8 cellular contexts compared by ENCODE assay signal in genomic region chr1:19210772-19211549, GRCh38. TPM values are rescaled to one million over a fixed set of nuclear protein-coding genes. Genes with fewer than 3 reads are reported as not detected.
DNase-seq lines count a peak whose midpoint lies in the region; ATAC-seq and TF ChIP-seq lines count a peak whose summit lies in the region.

No MANE protein-coding gene starts in this region.

- ATAC-seq in GM18502 (IDR thresholded peaks at IDR 0.05; ENCODE audit: poor library complexity, unreplicated experiment) = no peak
- no peak for ATAC-seq in HG03196 (IDR thresholded peaks at IDR 0.05; ENCODE audit: unreplicated experiment)

- no peaks in the 10 kb centered on the region for H3K27me3 ChIP-seq in endodermal cell (ENCODE audit: control insufficient read depth, insufficient read depth, low read length, poor library complexity, severe bottlenecking)

- H3K36me3 Mint-ChIP-seq in endodermal cell (ENCODE audit: low read depth) = peaks cover 16% of the 10 kb centered on the region
- no peaks in the 10 kb centered on the region for H3K36me3 Mint-ChIP-seq in neural crest cell (ENCODE audit: low read depth)

- peak overlapping the region; percentile 95 for H3K4me3 ChIP-seq in endodermal cell (ENCODE audit: low read length)

- H3K9me3 Mint-ChIP-seq in endodermal cell (no peaks in the 10 kb centered on the region), neural crest cell (no peaks in the 10 kb centered on the region)

- DNase-seq in activated CD8-positive, alpha-beta memory T cell treated with anti-CD3 and anti-CD28 coated beads for 24 hours = peak; percentile 56
- DNase-seq in activated CD8-positive, alpha-beta memory T cell treated with anti-CD3 and anti-CD28 coated beads, Interleukin-2, amount 50 U/mL, for 4 hours = no peak
- peak; percentile 35 for DNase-seq in RKO (ENCODE audit: low spot score)
- no peak for DNase-seq in endodermal cell
- no peak for DNase-seq in neural crest cell (ENCODE audit: low read depth, low spot score)
- no peak for DNase-seq in NCI-H524 treated with DMSO at 0.1 percent for 48 hours (lab: John Stamatoyannopoulos, UW)

- H3K9ac ChIP-seq in endodermal cell (ENCODE audit: extremely low read depth, low read length, poor library complexity, severe bottlenecking) = peak overlapping the region; percentile 94

- H3K27me3 Mint-ChIP-seq in endodermal cell (ENCODE audit: insufficient read depth) (no peaks in the 10 kb centered on the region), neural crest cell (ENCODE audit: low read depth) (no peaks in the 10 kb centered on the region)

- no peaks in the 10 kb centered on the region for H3K9me3 ChIP-seq in endodermal cell (ENCODE audit: control insufficient read depth, low read length)

- H3K4me1 Mint-ChIP-seq in endodermal cell = peaks cover 24% of the 10 kb centered on the region
- peaks cover 47% of the 10 kb centered on the region for H3K4me1 Mint-ChIP-seq in neural crest cell

- H3K4me3 Mint-ChIP-seq in endodermal cell (peak overlapping the region; percentile 90), neural crest cell (peak overlapping the region; percentile 92)

- peaks cover 33% of the 10 kb centered on the region for H3K36me3 ChIP-seq in endodermal cell (ENCODE audit: control insufficient read depth, insufficient read depth, low read length)

- TF ChIP-seq CTCF in endodermal cell (conservative IDR thresholded peaks at IDR 0.05) = no peak
- no peak for TF ChIP-seq CTCF in neural crest cell (conservative IDR thresholded peaks at IDR 0.05)

- peak overlapping the region; percentile 99 for H3K27ac Mint-ChIP-seq in endodermal cell
- H3K27ac Mint-ChIP-seq in neural crest cell (ENCODE audit: unreplicated experiment) = peak overlapping the region; percentile 98

- peak overlapping the region; percentile 90 for H3K27ac ChIP-seq in endodermal cell (ENCODE audit: low read depth, low read length)

- WGBS in endodermal cell (ENCODE audit: insufficient coverage in 1 of 2, insufficient read length in 1 of 2), 2 experiments = 26 to 31% methylated on average over 8 to 12 of the region's 12 CpGs

- peaks cover 5% of the 10 kb centered on the region for H3K4me1 ChIP-seq in endodermal cell (ENCODE audit: control insufficient read depth, insufficient read depth, low read length)

RNA-seq across cellular contexts. Expression of gene UBR4, which starts 0.9 kb away (rescaled TPM):
- total RNA-seq in endodermal cell = 100 to 1,000 TPM; 148 to 151 TPM
- polyA plus RNA-seq in endodermal cell (2013, experiment 1 of 2) = 97.7 TPM
- 88.6 TPM for polyA plus RNA-seq in endodermal cell (2013, experiment 2 of 2)
- 114 and 125 TPM in 2 replicates for total RNA-seq in neural crest cell

RNA-seq across cellular contexts. Expression of gene EMC1, which starts 40.4 kb away (rescaled TPM):
- total RNA-seq in endodermal cell = 10 to 100 TPM; 59.0 to 67.5 TPM
- polyA plus RNA-seq in endodermal cell (2013, experiment 1 of 2) = 45.9 TPM
- polyA plus RNA-seq in endodermal cell (2013, experiment 2 of 2) = 38.7 TPM
- 57.2 and 61.8 TPM in 2 replicates for total RNA-seq in neural crest cell

RNA-seq across cellular contexts. Expression of gene MRTO4, which starts 40.6 kb away (rescaled TPM):
- total RNA-seq in endodermal cell (10 to 100 TPM; 37.7 to 44.5 TPM), neural crest cell (57.3 and 58.3 TPM in 2 replicates)
- 29.7 TPM for polyA plus RNA-seq in endodermal cell (2013, experiment 1 of 2)
- 27.2 TPM for polyA plus RNA-seq in endodermal cell (2013, experiment 2 of 2)

Comparison
In these comparisons a context has a peak if more than half of its experiments do, and no peak if none do; other contexts are left out.
1. DNase-seq: peak in activated CD8-positive, alpha-beta memory T cell treated with anti-CD3 and anti-CD28 coated beads for 24 hours (single experiment) and RKO (single experiment); none in activated CD8-positive, alpha-beta memory T cell treated with anti-CD3 and anti-CD28 coated beads, Interleukin-2, amount 50 U/mL, for 4 hours (single experiment), endodermal cell (single experiment), neural crest cell (single experiment) and NCI-H524 treated with DMSO at 0.1 percent for 48 hours (single experiment).